Comparison of ENCODE assay signal across 32 cellular contexts in genomic region chr7:44496385-44496784, GRCh38. TPM values are rescaled to one million over a fixed set of nuclear protein-coding genes. Genes with fewer than 3 reads are reported as not detected.
DNase-seq lines count a peak whose midpoint lies in the region; ATAC-seq, FAIRE-seq and TF ChIP-seq lines count a peak whose summit lies in the region.
"Had no signal": no experiment of that assay in that cellular context is flagged by ENCODE, and none has a peak within 500 bp of the region (broad histone marks: within the 10 kb centered on the region; RNA-seq: fewer than 3 reads in every experiment).

No MANE protein-coding gene starts in this region.

- no peak overlapping the region for H3K4ac ChIP-seq in IMR-90 (ENCODE audit: low read depth, low read length)

- H3K36me3 ChIP-seq in HepG2 (replicated peaks in 1 of 2; ENCODE audit: control insufficient read depth in 1 of 2, insufficient read depth in 2 of 2, low read length in 2 of 2) (no peaks in the 10 kb centered on the region), right lobe of liver (no peaks in the 10 kb centered on the region), IMR-90 (ENCODE audit: control insufficient read depth, insufficient read depth, low read length) (no peaks in the 10 kb centered on the region), endothelial cell of umbilical vein (ENCODE audit: control insufficient read depth in 2 of 2, extremely low read depth in 1 of 2, insufficient read depth in 2 of 2, low read length in 2 of 2) (no peaks in the 10 kb centered on the region), WERI-Rb-1 (no peaks in the 10 kb centered on the region)
- H3K36me3 ChIP-seq: BLaER1 treated with 17β-estradiol and CSF1 and Interleukin-3, amounts not matched to agents 10 nM and 100 nM had no signal

- POLR2A ChIA-PET in HepG2 (lab: Yijun Ruan, JAX) (no interaction called here), IMR-90 (lab: Charles Lee; ENCODE audit: unreplicated experiment) (no interaction called here), endothelial cell of umbilical vein (lab: Charles Lee) (no interaction called here)
- POLR2A ChIA-PET in activated CD4-positive, alpha-beta T cell treated with anti-CD3 and anti-CD28 coated beads for 36 hours (lab: Charles Lee): no interaction called here

- H3K79me2 ChIP-seq in HepG2 (ENCODE audit: insufficient read depth, low read length) (no peaks in the 10 kb centered on the region), endothelial cell of umbilical vein (ENCODE audit: control insufficient read depth, insufficient read depth, low read length) (no peaks in the 10 kb centered on the region)

- WGBS in HepG2 (ENCODE audit: low lambda C conversion rate): 100% methylated on average over 1 of the region's 1 CpG
- WGBS in right lobe of liver (ENCODE audit: insufficient coverage, low coverage, low lambda C conversion rate, missing lambda C conversion rate): 67% methylated on average over 1 of the region's 1 CpG
- WGBS in IMR-90 (ENCODE audit: extremely low coverage in 2 of 2, insufficient read length in 1 of 2), 2 experiments: no CpG with 5 or more reads among the region's 1 CpG

- H3K9ac ChIP-seq in HepG2 (ENCODE audit: insufficient read depth, low read depth, low read length) (no peak overlapping the region), IMR-90 (ENCODE audit: low read depth, low read length) (no peak overlapping the region), endothelial cell of umbilical vein (replicated peaks; ENCODE audit: extremely low read depth, insufficient read depth, low read length) (no peak overlapping the region)
- H3K9ac ChIP-seq: BLaER1 treated with 17β-estradiol and CSF1 and Interleukin-3, amounts not matched to agents 10 nM and 100 nM had no signal

- no peaks in the 10 kb centered on the region for H3K9me3 ChIP-seq in HepG2 (ENCODE audit: low read length)
- no peaks in the 10 kb centered on the region for H3K9me3 ChIP-seq in right lobe of liver
- H3K9me3 ChIP-seq in IMR-90 (ENCODE audit: control insufficient read depth, insufficient read depth, low read length): no peaks in the 10 kb centered on the region
- H3K9me3 ChIP-seq in endothelial cell of umbilical vein (replicated peaks; ENCODE audit: control insufficient read depth, insufficient read depth, low read length): no peaks in the 10 kb centered on the region
- H3K9me3 ChIP-seq in WERI-Rb-1 (ENCODE audit: severe bottlenecking): no peaks in the 10 kb centered on the region
- H3K9me3 ChIP-seq: BLaER1 treated with 17β-estradiol and CSF1 and Interleukin-3, amounts not matched to agents 10 nM and 100 nM had no signal

- ATAC-seq in HepG2: no peak
- no peak for ATAC-seq in right lobe of liver
- ATAC-seq in IMR-90 (ENCODE audit: low read depth): no peak
- ATAC-seq in activated CD4-positive, alpha-beta T cell treated with anti-CD3 and anti-CD28 coated beads for 36 hours: no peak
- ATAC-seq: GM12878 had no signal

- H2BK120ac ChIP-seq in IMR-90 (ENCODE audit: low read depth, low read length): no peak overlapping the region

- H3K56ac ChIP-seq in IMR-90 (ENCODE audit: extremely low read depth, insufficient read depth, low read length): no peak overlapping the region

- no peak overlapping the region for H2BK5ac ChIP-seq in IMR-90 (ENCODE audit: low read depth, low read length, poor library complexity, severe bottlenecking)

- in situ Hi-C loops in HepG2 (cut with HindIII; ENCODE audit: extremely low pct_ligation_motif_present, low pct_unique_long_range_greater_than_20kb): no loop called here
- in situ Hi-C loops in IMR-90 (cut with MboI; ENCODE audit: low sequenced_read_pairs): no loop called here

- H2BK15ac ChIP-seq in IMR-90 (ENCODE audit: low read depth, low read length): no peak overlapping the region

- no peak overlapping the region for H4K91ac ChIP-seq in IMR-90 (ENCODE audit: insufficient read depth, low read depth, low read length)

- H3K4me3 Mint-ChIP-seq in activated CD4-positive, alpha-beta T cell treated with anti-CD3 and anti-CD28 coated beads for 36 hours: no peak overlapping the region
- H3K4me3 Mint-ChIP-seq: B cell; CD14-positive monocyte; CD4-positive, alpha-beta memory T cell; CD4-positive, CD25-positive, alpha-beta regulatory T cell; CD8-positive, alpha-beta memory T cell had no signal

- FAIRE-seq in HepG2 (lab: Jason Lieb, UNC) (no peak), endothelial cell of umbilical vein (lab: Jason Lieb, UNC) (peak; percentile 12), urothelium cell line (lab: Jason Lieb, UNC) (peak; percentile 88)
- FAIRE-seq: GM12878, GM19239 had no signal

- no peak for DNase-seq in HepG2 (ENCODE audit: low spot score)
- DNase-seq in right lobe of liver: no peak
- no peak for DNase-seq in IMR-90
- no peak for DNase-seq in endothelial cell of umbilical vein (ENCODE audit: low read depth, low spot score)
- no peak for DNase-seq in urothelium cell line (ENCODE audit: low spot score)
- no peak for DNase-seq in WERI-Rb-1
- no peak for DNase-seq in activated CD4-positive, alpha-beta T cell treated with anti-CD3 and anti-CD28 coated beads for 36 hours
- no peak for DNase-seq in AG20443 (ENCODE audit: low spot score)
- DNase-seq: ACHN; AML-193; CD4-positive, alpha-beta memory T cell; CD4-positive, CD25-positive, alpha-beta regulatory T cell; CD8-positive, alpha-beta memory T cell; COR-L47; DMS 273 treated with DMSO at 0.1 percent for 48 hours; DMS153; DMS53; DMS79; DND-41; EL; GDM1 had no signal

- no peak overlapping the region for H2BK20ac ChIP-seq in IMR-90 (ENCODE audit: low read depth, low read length)

- no peaks in the 10 kb centered on the region for H3K79me1 ChIP-seq in IMR-90 (ENCODE audit: low read depth in 1 of 2, low read length in 2 of 2)

- peaks cover 3% of the 10 kb centered on the region for H3K27me3 Mint-ChIP-seq in activated CD4-positive, alpha-beta T cell treated with anti-CD3 and anti-CD28 coated beads for 36 hours

- dilution Hi-C loops in IMR-90 (cut with HindIII; ENCODE audit: low sequenced_read_pairs, unreplicated experiment): no loop called here
- dilution Hi-C loops in endothelial cell of umbilical vein (cut with MboI; ENCODE audit: extremely low pct_ligation_motif_present, low sequenced_read_pairs): no loop called here

- no peak overlapping the region for H3K4me2 ChIP-seq in HepG2 (ENCODE audit: low read depth, low read length)
- no peak overlapping the region for H3K4me2 ChIP-seq in IMR-90 (ENCODE audit: low read depth, low read length)
- no peak overlapping the region for H3K4me2 ChIP-seq in endothelial cell of umbilical vein (ENCODE audit: insufficient read depth, low read length)
- H3K4me2 ChIP-seq: BLaER1 treated with 17β-estradiol and CSF1 and Interleukin-3, amounts not matched to agents 10 nM and 100 nM had no signal

- TF ChIP-seq POLR2A in HepG2 (IDR thresholded peaks at IDR 0.05; ENCODE audit: insufficient read depth in 1 of 2, low read depth in 2 of 2, low read length in 2 of 2): no peak
- no peak for TF ChIP-seq POLR2A in right lobe of liver (IDR thresholded peaks at IDR 0.05)
- no peak for TF ChIP-seq POLR2A in IMR-90 (IDR thresholded peaks at IDR 0.05; ENCODE audit: low read depth, low read length)
- no peak for TF ChIP-seq POLR2A in endothelial cell of umbilical vein (IDR thresholded peaks at IDR 0.05; ENCODE audit: low read depth, low read length)

- no peak overlapping the region for H3K18ac ChIP-seq in IMR-90 (ENCODE audit: low read depth, low read length)

- TF ChIP-seq RAD21 in HepG2 (CRISPR knock-in tag; IDR thresholded peaks at IDR 0.05) (no peak), IMR-90 (IDR thresholded peaks at IDR 0.05; ENCODE audit: low read length) (no peak)

- H3K4me1 Mint-ChIP-seq in activated CD4-positive, alpha-beta T cell treated with anti-CD3 and anti-CD28 coated beads for 36 hours: peaks cover under 1% of the 10 kb centered on the region
- H3K4me1 Mint-ChIP-seq: CD14-positive monocyte had no signal

- TF ChIP-seq EP300 in HepG2 (IDR thresholded peaks at IDR 0.05; ENCODE audit: low read depth in 2 of 2, low read length in 2 of 2) (no peak), HepG2 (CRISPR knock-in tag; IDR thresholded peaks at IDR 0.05; ENCODE audit: borderline replicate concordance) (no peak)

- H3K27ac Mint-ChIP-seq in activated CD4-positive, alpha-beta T cell treated with anti-CD3 and anti-CD28 coated beads for 36 hours: no peak overlapping the region
- H3K27ac Mint-ChIP-seq: B cell; CD4-positive, alpha-beta memory T cell; CD4-positive, CD25-positive, alpha-beta regulatory T cell; CD8-positive, alpha-beta memory T cell had no signal

- no peak overlapping the region for H2AK5ac ChIP-seq in IMR-90 (ENCODE audit: low read depth, low read length)

- no peaks in the 10 kb centered on the region for H3K9me1 ChIP-seq in IMR-90 (ENCODE audit: insufficient read depth, low read length)
- no peaks in the 10 kb centered on the region for H3K9me1 ChIP-seq in endothelial cell of umbilical vein (replicated peaks; ENCODE audit: control insufficient read depth, extremely low read depth, insufficient read depth, low read length)

- no peak for TF ChIP-seq CTCF in HepG2 (CRISPR knock-in tag; IDR thresholded peaks at IDR 0.05)
- no peak for TF ChIP-seq CTCF in right lobe of liver (IDR thresholded peaks at IDR 0.05)
- no peak for TF ChIP-seq CTCF in IMR-90 (conservative IDR thresholded peaks at IDR 0.05; ENCODE audit: low read depth, low read length)
- no peak for TF ChIP-seq CTCF in endothelial cell of umbilical vein (IDR thresholded peaks at IDR 0.05; ENCODE audit: extremely low read depth in 1 of 2, insufficient read depth in 1 of 2, low read depth in 1 of 2, low read length in 2 of 2)
- no peak for TF ChIP-seq CTCF in WERI-Rb-1 (IDR thresholded peaks at IDR 0.05; ENCODE audit: low read depth, low read length)

- H2AFZ ChIP-seq in HepG2 (ENCODE audit: low read length) (no peak overlapping the region), IMR-90 (replicated peaks; ENCODE audit: low read length, poor library complexity) (no peak overlapping the region), endothelial cell of umbilical vein (ENCODE audit: low read depth, low read length) (no peak overlapping the region)

- H3K4me1 ChIP-seq in HepG2 (ENCODE audit: insufficient read depth, low read length): peaks cover 19% of the 10 kb centered on the region
- no peaks in the 10 kb centered on the region for H3K4me1 ChIP-seq in right lobe of liver
- no peaks in the 10 kb centered on the region for H3K4me1 ChIP-seq in IMR-90 (ENCODE audit: control insufficient read depth, insufficient read depth, low read length)
- H3K4me1 ChIP-seq in endothelial cell of umbilical vein (ENCODE audit: control insufficient read depth, extremely low read depth, insufficient read depth, low read length): peaks cover under 1% of the 10 kb centered on the region

- no peaks in the 10 kb centered on the region for H3K36me3 Mint-ChIP-seq in activated CD4-positive, alpha-beta T cell treated with anti-CD3 and anti-CD28 coated beads for 36 hours (ENCODE audit: low read depth)
- H3K36me3 Mint-ChIP-seq: CD14-positive monocyte; CD4-positive, alpha-beta memory T cell; CD4-positive, CD25-positive, alpha-beta regulatory T cell; CD8-positive, alpha-beta memory T cell had no signal

- no peak overlapping the region for H3K23ac ChIP-seq in IMR-90 (ENCODE audit: low read depth, low read length)

- no peaks in the 10 kb centered on the region for H3K9me3 Mint-ChIP-seq in activated CD4-positive, alpha-beta T cell treated with anti-CD3 and anti-CD28 coated beads for 36 hours (ENCODE audit: low read depth)
- H3K9me3 Mint-ChIP-seq: CD4-positive, CD25-positive, alpha-beta regulatory T cell; CD8-positive, alpha-beta memory T cell had no signal

- no TSS peak for BruUV-seq in HepG2 (replicated peaks; lab: Mats Ljungman, UMichigan)
- BruUV-seq in IMR-90 (replicated peaks; lab: Mats Ljungman, UMichigan): no TSS peak
- no TSS peak for BruUV-seq in endothelial cell of umbilical vein (replicated peaks; lab: Mats Ljungman, UMichigan)

- no peak overlapping the region for H3K27ac ChIP-seq in HepG2 (ENCODE audit: extremely low read length, insufficient read depth, low read length)
- no peak overlapping the region for H3K27ac ChIP-seq in right lobe of liver
- H3K27ac ChIP-seq in IMR-90 (ENCODE audit: insufficient read depth, low read length): no peak overlapping the region
- H3K27ac ChIP-seq in endothelial cell of umbilical vein (ENCODE audit: insufficient read depth, low read depth, low read length): no peak overlapping the region
- H3K27ac ChIP-seq in WERI-Rb-1: no peak overlapping the region
- H3K27ac ChIP-seq: 22Rv1; BLaER1 treated with 17β-estradiol and CSF1 and Interleukin-3, amounts not matched to agents 10 nM and 100 nM had no signal

- no peak overlapping the region for H3K14ac ChIP-seq in IMR-90 (replicated peaks; ENCODE audit: low read depth, low read length)

- CTCF ChIA-PET in HepG2 (lab: Yijun Ruan, JAX; ENCODE audit: low intra/inter-chr PET ratio, low total read pairs): no interaction called here
- CTCF ChIA-PET in IMR-90 (lab: Yijun Ruan, JAX): interaction anchor here (0.6 kb wide), 2 partner anchors 148 to 163 kb away, joined by 3 read pairs; no protein-coding TSS in a partner anchor
- CTCF ChIA-PET in endothelial cell of umbilical vein (lab: Charles Lee): interaction anchor here (1.2 kb wide), 1 partner anchor 38 kb away, joined by 3 read pairs; no protein-coding TSS in a partner anchor
- CTCF ChIA-PET in activated CD4-positive, alpha-beta T cell treated with anti-CD3 and anti-CD28 coated beads for 36 hours (lab: Charles Lee): no interaction called here

- no peak overlapping the region for H4K5ac ChIP-seq in IMR-90 (ENCODE audit: low read depth, low read length)

- H3K4me3 ChIP-seq in HepG2 (replicated peaks in 1 of 3; ENCODE audit: insufficient read depth in 1 of 3, low read depth in 2 of 3, low read length in 3 of 3) (no peak overlapping the region), right lobe of liver (no peak overlapping the region), IMR-90 (ENCODE audit: insufficient read depth, low read depth, low read length) (no peak overlapping the region), endothelial cell of umbilical vein (replicated peaks in 1 of 3; ENCODE audit: insufficient read depth in 1 of 3, low read depth in 1 of 3, low read length in 3 of 3) (no peak overlapping the region), WERI-Rb-1 (ENCODE audit: low read depth, low read length) (no peak overlapping the region)
- H3K4me3 ChIP-seq: BLaER1 treated with 17β-estradiol and CSF1 and Interleukin-3, amounts not matched to agents 10 nM and 100 nM; GM12878 had no signal

- H3K27me3 ChIP-seq in HepG2 (ENCODE audit: control insufficient read depth in 1 of 2, insufficient read depth in 2 of 2, low read length in 2 of 2) (no peaks in the 10 kb centered on the region), right lobe of liver (no peaks in the 10 kb centered on the region), IMR-90 (ENCODE audit: control insufficient read depth, insufficient read depth, low read length) (peaks cover 9% of the 10 kb centered on the region), endothelial cell of umbilical vein (ENCODE audit: control insufficient read depth in 2 of 2, insufficient read depth in 2 of 2, low read length in 2 of 2) (peaks cover 0 to 7% of the 10 kb centered on the region in 2 experiments), WERI-Rb-1 (ENCODE audit: insufficient read depth, low read depth, severe bottlenecking) (no peaks in the 10 kb centered on the region)
- H3K27me3 ChIP-seq: BLaER1 treated with 17β-estradiol and CSF1 and Interleukin-3, amounts not matched to agents 10 nM and 100 nM had no signal

- no peak overlapping the region for H2AK9ac ChIP-seq in IMR-90 (replicated peaks; ENCODE audit: low read depth, low read length, poor library complexity)

- no peak overlapping the region for H4K8ac ChIP-seq in IMR-90 (ENCODE audit: low read depth in 2 of 2, low read length in 2 of 2)

- H4K20me1 ChIP-seq in HepG2 (ENCODE audit: insufficient read depth, low read length) (no peaks in the 10 kb centered on the region), IMR-90 (ENCODE audit: insufficient read depth, low read length) (no peaks in the 10 kb centered on the region), endothelial cell of umbilical vein (replicated peaks; ENCODE audit: control insufficient read depth, extremely low read depth, insufficient read depth, low read length) (no peaks in the 10 kb centered on the region)
- H4K20me1 ChIP-seq: BLaER1 treated with 17β-estradiol and CSF1 and Interleukin-3, amounts not matched to agents 10 nM and 100 nM had no signal

- intact Hi-C loops in HepG2 (cut with micrococcal nuclease; ENCODE audit: unreplicated experiment): no loop called here
- intact Hi-C loops in right lobe of liver (cut with DNase I): loop anchor here in 1 of 2 donors (10.0 kb wide), 1 partner anchor 68 kb away; no protein-coding TSS in a partner anchor
- intact Hi-C loops in IMR-90 (cut with micrococcal nuclease): no loop called here
- intact Hi-C loops in endothelial cell of umbilical vein (cut with micrococcal nuclease): no loop called here
- intact Hi-C loops in activated CD4-positive, alpha-beta T cell treated with anti-CD3 and anti-CD28 coated beads for 36 hours (cut with DNase I, micrococcal nuclease): loop anchor here in 1 of 2 experiments (10.0 kb wide), 2 partner anchors 452 to 538 kb away; partner anchors contain the start of gene DBNL

RNA-seq across cellular contexts. Expression of gene NUDCD3, which starts 5.9 kb away (rescaled TPM):
- total RNA-seq in HepG2 (2016; rRNA removed; fragmentation: Illumina TruSeq; extraction: Trizol) (49.9 and 54.6 TPM in 2 replicates), right lobe of liver (10 to 100 TPM; 24.4 to 47.1 (median 42.5) TPM), IMR-90 (2012; rRNA removed) (58.3 and 76.0 TPM in 2 replicates), endothelial cell of umbilical vein (117 and 137 TPM in 2 replicates)
- 13.4 and 14.8 TPM in 2 replicates for total RNA-seq in HepG2 (2016; cell fraction: cytosol; rRNA removed; fragmentation: Illumina TruSeq; extraction: Trizol; ENCODE audit: low read depth)
- total RNA-seq in HepG2 (2016; cell fraction: insoluble cytoplasmic fraction; rRNA removed; fragmentation: Illumina TruSeq; extraction: Trizol): 43.2 and 52.2 TPM in 2 replicates
- total RNA-seq in HepG2 (2016; cell fraction: membrane; rRNA removed; fragmentation: Illumina TruSeq; extraction: Trizol): 11.7 and 13.3 TPM in 2 replicates
- total RNA-seq in HepG2 (2016; cell fraction: nucleus; rRNA removed; fragmentation: Illumina TruSeq; extraction: Trizol): 42.0 and 47.5 TPM in 2 replicates
- polyA plus RNA-seq in HepG2 (2011; rRNA removed) (20.8 and 25.4 TPM in 2 replicates), IMR-90 (2012; rRNA removed) (37.0 and 49.5 TPM in 2 replicates), endothelial cell of umbilical vein (39.4 and 50.6 TPM in 2 replicates)
- 21.8 and 27.6 TPM in 2 replicates for polyA plus RNA-seq in HepG2 (2011; cell fraction: cytosol; rRNA removed)
- 32.7 and 41.3 TPM in 2 replicates for polyA plus RNA-seq in HepG2 (2011; cell fraction: nucleus; rRNA removed)
- polyA plus RNA-seq in HepG2 (2012): 27.9 and 29.4 TPM in 2 replicates
- 2.5 and 3.1 TPM in 2 replicates for polyA plus RNA-seq in HepG2 (2016; cell fraction: cytosol; fragmentation: Illumina TruSeq; extraction: Trizol; ENCODE audit: low read depth)
- 30.1 and 34.3 TPM in 2 replicates for polyA plus RNA-seq in HepG2 (2016; cell fraction: insoluble cytoplasmic fraction; fragmentation: Illumina TruSeq; extraction: Trizol; ENCODE audit: low read depth)
- polyA plus RNA-seq in HepG2 (2016; cell fraction: membrane; fragmentation: Illumina TruSeq; extraction: Trizol; ENCODE audit: low read depth): 5.2 and 6.4 TPM in 2 replicates
- polyA plus RNA-seq in HepG2 (2016; cell fraction: nucleus; fragmentation: Illumina TruSeq; extraction: Trizol; ENCODE audit: insufficient read depth, low read depth): 35.7 and 42.8 TPM in 2 replicates
- polyA minus RNA-seq in HepG2 (2011; rRNA and poly(A)+ RNA removed; ENCODE audit: low replicate concordance): 43.7 and 47.9 TPM in 2 replicates
- 19.5 and 27.3 TPM in 2 replicates for polyA minus RNA-seq in HepG2 (2011; cell fraction: cytosol; rRNA and poly(A)+ RNA removed)
- polyA minus RNA-seq in HepG2 (2011; cell fraction: nucleus; rRNA and poly(A)+ RNA removed): 36.7 and 44.8 TPM in 2 replicates
- 20.2 and 21.1 TPM in 2 replicates for polyA plus RNA-seq in IMR-90 (2012; cell fraction: cytosol; rRNA removed)
- polyA plus RNA-seq in IMR-90 (2012; cell fraction: nucleus; rRNA removed; ENCODE audit: low replicate concordance): 42.0 and 53.9 TPM in 2 replicates
- polyA plus RNA-seq in endothelial cell of umbilical vein (2011; cell fraction: cytosol; rRNA removed): 48.7 and 53.4 TPM in 2 replicates
- polyA plus RNA-seq in endothelial cell of umbilical vein (2011; cell fraction: nucleus; rRNA removed): 82.9 and 92.9 TPM in 2 replicates
- polyA plus RNA-seq in endothelial cell of umbilical vein (2012): 69.6 and 73.3 TPM in 2 replicates
- 120 TPM in 2 replicates for polyA minus RNA-seq in endothelial cell of umbilical vein
- 13.2 TPM for polyA minus RNA-seq in endothelial cell of umbilical vein (2011; cell fraction: cytosol; rRNA and poly(A)+ RNA removed)
- polyA minus RNA-seq in endothelial cell of umbilical vein (2011; cell fraction: nucleus; rRNA and poly(A)+ RNA removed): 42.1 and 42.9 TPM in 2 replicates
- total RNA-seq in activated CD4-positive, alpha-beta T cell treated with anti-CD3 and anti-CD28 coated beads for 36 hours: 10 to 100 TPM; 70.3 to 77.6 TPM

RNA-seq across cellular contexts. Expression of gene NPC1L1, which starts 44.7 kb away (rescaled TPM):
- total RNA-seq in HepG2 (2016; rRNA removed; fragmentation: Illumina TruSeq; extraction: Trizol) (3.8 and 4.8 TPM in 2 replicates), right lobe of liver (10 to 100 TPM; 17.0 to 49.8 (median 21.1) TPM), IMR-90 (2012; rRNA removed) (not detected in 2 replicates), endothelial cell of umbilical vein (not detected in 2 replicates)
- total RNA-seq in HepG2 (2016; cell fraction: cytosol; rRNA removed; fragmentation: Illumina TruSeq; extraction: Trizol; ENCODE audit: low read depth): 1.9 and 2.0 TPM in 2 replicates
- total RNA-seq in HepG2 (2016; cell fraction: insoluble cytoplasmic fraction; rRNA removed; fragmentation: Illumina TruSeq; extraction: Trizol): 2.9 and 4.5 TPM in 2 replicates
- total RNA-seq in HepG2 (2016; cell fraction: membrane; rRNA removed; fragmentation: Illumina TruSeq; extraction: Trizol): 3.9 and 4.0 TPM in 2 replicates
- 10.5 and 11.9 TPM in 2 replicates for total RNA-seq in HepG2 (2016; cell fraction: nucleus; rRNA removed; fragmentation: Illumina TruSeq; extraction: Trizol)
- polyA plus RNA-seq in HepG2 (2011; rRNA removed) (14.5 and 26.6 TPM in 2 replicates), IMR-90 (2012; rRNA removed) (0.03 and 0.07 TPM in 2 replicates), endothelial cell of umbilical vein (not detected in 2 replicates)
- polyA plus RNA-seq in HepG2 (2011; cell fraction: cytosol; rRNA removed): 10.4 and 11.4 TPM in 2 replicates
- polyA plus RNA-seq in HepG2 (2011; cell fraction: nucleus; rRNA removed): 72.5 and 82.9 TPM in 2 replicates
- 14.5 and 17.3 TPM in 2 replicates for polyA plus RNA-seq in HepG2 (2012)
- 2.2 and 2.7 TPM in 2 replicates for polyA plus RNA-seq in HepG2 (2016; cell fraction: cytosol; fragmentation: Illumina TruSeq; extraction: Trizol; ENCODE audit: low read depth)
- 4.9 and 6.8 TPM in 2 replicates for polyA plus RNA-seq in HepG2 (2016; cell fraction: insoluble cytoplasmic fraction; fragmentation: Illumina TruSeq; extraction: Trizol; ENCODE audit: low read depth)
- 4.3 TPM in 2 replicates for polyA plus RNA-seq in HepG2 (2016; cell fraction: membrane; fragmentation: Illumina TruSeq; extraction: Trizol; ENCODE audit: low read depth)
- polyA plus RNA-seq in HepG2 (2016; cell fraction: nucleus; fragmentation: Illumina TruSeq; extraction: Trizol; ENCODE audit: insufficient read depth, low read depth): 43.1 and 46.9 TPM in 2 replicates
- polyA minus RNA-seq in HepG2 (2011; rRNA and poly(A)+ RNA removed; ENCODE audit: low replicate concordance): 0.19 and 29.3 TPM in 2 replicates
- polyA minus RNA-seq in HepG2 (2011; cell fraction: cytosol; rRNA and poly(A)+ RNA removed): 9.6 and 11.7 TPM in 2 replicates
- 16.9 and 24.6 TPM in 2 replicates for polyA minus RNA-seq in HepG2 (2011; cell fraction: nucleus; rRNA and poly(A)+ RNA removed)
- polyA plus RNA-seq in IMR-90 (2012; cell fraction: cytosol; rRNA removed): 0.08 TPM in 1 of 2 replicates, not detected in the other
- polyA plus RNA-seq in IMR-90 (2012; cell fraction: nucleus; rRNA removed; ENCODE audit: low replicate concordance): 0.09 and 0.10 TPM in 2 replicates
- polyA plus RNA-seq in endothelial cell of umbilical vein (2011; cell fraction: cytosol; rRNA removed): not detected in 2 replicates
- not detected in 2 replicates for polyA plus RNA-seq in endothelial cell of umbilical vein (2011; cell fraction: nucleus; rRNA removed)
- polyA plus RNA-seq in endothelial cell of umbilical vein (2012): not detected in 2 replicates
- polyA minus RNA-seq in endothelial cell of umbilical vein: not detected in 2 replicates
- not detected for polyA minus RNA-seq in endothelial cell of umbilical vein (2011; cell fraction: cytosol; rRNA and poly(A)+ RNA removed)
- not detected in 2 replicates for polyA minus RNA-seq in endothelial cell of umbilical vein (2011; cell fraction: nucleus; rRNA and poly(A)+ RNA removed)
- under 1 TPM in 1 of 2 experiments, not detected in 1; 0.04 TPM for total RNA-seq in activated CD4-positive, alpha-beta T cell treated with anti-CD3 and anti-CD28 coated beads for 36 hours
- total RNA-seq: A172; A673; B cell; CD8-positive, alpha-beta memory T cell; Daoy; G401; GM12878 had no signal
- polyA plus RNA-seq: BJ; CD14-positive monocyte; CD4-positive, alpha-beta memory T cell; CD8-positive, alpha-beta memory T cell had no signal

Comparison
In these comparisons a context has a peak if more than half of its experiments do, and no peak if none do; other contexts are left out.
1. CTCF ChIA-PET loops: an anchor here in IMR-90 (0.6 kb wide) and endothelial cell of umbilical vein (1.2 kb wide); none called in HepG2 and activated CD4-positive, alpha-beta T cell treated with anti-CD3 and anti-CD28 coated beads for 36 hours.